In the genomic region with DNA sequence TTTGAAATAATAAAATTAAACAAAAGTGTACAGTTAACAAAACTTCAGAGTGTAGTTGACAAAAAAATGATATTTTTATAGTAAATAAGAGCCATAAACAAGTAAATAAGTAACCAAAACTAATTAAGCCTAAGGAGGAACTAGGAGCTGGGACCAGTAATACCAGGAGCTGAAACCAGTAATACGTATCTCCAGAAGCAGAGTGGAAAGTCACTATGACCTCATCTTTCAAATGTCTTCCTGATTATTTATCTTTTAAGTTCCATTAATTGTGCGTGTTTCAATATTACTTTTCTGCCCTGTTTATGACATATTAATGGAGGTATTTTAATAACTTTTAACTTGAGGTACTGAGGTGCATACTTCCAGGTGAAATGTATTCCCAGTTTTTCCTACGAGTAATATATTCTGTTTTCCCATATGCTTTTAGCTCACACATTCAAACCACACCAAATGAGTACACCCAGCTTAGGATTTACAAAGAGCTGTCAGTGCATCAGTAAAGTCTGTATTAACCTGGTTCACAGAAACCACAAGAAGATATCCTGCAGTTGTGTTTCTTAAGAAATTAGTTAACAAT, we compare ENCODE assay signal across 16 cellular contexts.
DNase-seq lines count a peak whose midpoint lies in the region; ATAC-seq, FAIRE-seq and TF ChIP-seq lines count a peak whose summit lies in the region.
"Had no signal": no experiment of that assay in that cellular context is flagged by ENCODE, and none has a peak within 500 bp of the region (broad histone marks: within the 10 kb centered on the region; RNA-seq: fewer than 3 reads in every experiment).

No MANE protein-coding gene starts in this region.

- H2BK5ac ChIP-seq in IMR-90 (ENCODE audit: low read depth, low read length, poor library complexity, severe bottlenecking) = no peak overlapping the region

- H2BK15ac ChIP-seq in IMR-90 (ENCODE audit: low read depth, low read length) = no peak overlapping the region

- H3K9me3 ChIP-seq in IMR-90 (ENCODE audit: control insufficient read depth, insufficient read depth, low read length) (no peaks in the 10 kb centered on the region), small intestine (ENCODE audit: control insufficient read depth, low read depth) (no peaks in the 10 kb centered on the region)

- H3K36me3 ChIP-seq in IMR-90 (ENCODE audit: control insufficient read depth, insufficient read depth, low read length) (no peaks in the 10 kb centered on the region; the same call in 1 of the 2 replicates), small intestine (ENCODE audit: control insufficient read depth in 2 of 2, insufficient read depth in 2 of 2, low read length in 2 of 2) (no peaks in the 10 kb centered on the region)

- no peak overlapping the region for H3K56ac ChIP-seq in IMR-90 (ENCODE audit: extremely low read depth, insufficient read depth, low read length)

- H3K9me1 ChIP-seq in IMR-90 (ENCODE audit: insufficient read depth, low read length) = no peaks in the 10 kb centered on the region

- WGBS in IMR-90 (ENCODE audit: extremely low coverage in 2 of 2, insufficient read length in 1 of 2), 2 experiments = no CpG with 5 or more reads among the region's 3 CpGs
- 86 to 88% (median 88%) methylated on average over 3 of the region's 3 CpGs for WGBS in small intestine, 3 donors

- peak; percentile 5 for DNase-seq in GM10248 (ENCODE audit: extremely low spot score)
- peak; percentile 50 for DNase-seq in IMR-90
- peak; percentile 61 for DNase-seq in iris pigment epithelial cell (ENCODE audit: low read depth)
- DNase-seq in small intestine = no peak
- no peak for DNase-seq in DMS53 (lab: John Stamatoyannopoulos, UW)
- no peak for DNase-seq in MV-4-11 (lab: John Stamatoyannopoulos, UW)
- no peak for DNase-seq in LoVo (ENCODE audit: low spot score)
- DNase-seq in NCI-H2196 treated with DMSO at 0.1 percent for 48 hours (lab: John Stamatoyannopoulos, UW; ENCODE audit: unreplicated experiment) = no peak
- DNase-seq: CD8-positive, alpha-beta T cell; COR-L47; HCEC 1CT; HFFc6 had no signal

- dilution Hi-C loops in IMR-90 (cut with HindIII; ENCODE audit: low sequenced_read_pairs, unreplicated experiment) = no loop called here

- in situ Hi-C loops in IMR-90 (cut with MboI; ENCODE audit: low sequenced_read_pairs) = loop anchor here (10.0 kb wide), 1 partner anchor 171 kb away; no protein-coding TSS in a partner anchor

- H3K18ac ChIP-seq in IMR-90 (ENCODE audit: low read depth, low read length) = no peak overlapping the region

- BruUV-seq in IMR-90 (replicated peaks; lab: Mats Ljungman, UMichigan) = no TSS peak

- TF ChIP-seq CTCF in GM10248 (IDR thresholded peaks at IDR 0.05; ENCODE audit: control extremely low read depth, extremely low read depth, low read depth, missing control alignments) (no peak), IMR-90 (conservative IDR thresholded peaks at IDR 0.05; ENCODE audit: low read depth, low read length) (no peak)

- CTCF ChIA-PET in GM10248 (lab: Yijun Ruan, JAX) (interaction anchor here (1.6 kb wide), 1 partner anchor 13 kb away, joined by 5 read pairs; no protein-coding TSS in a partner anchor), IMR-90 (lab: Yijun Ruan, JAX) (no interaction called here)

- no peak overlapping the region for H3K14ac ChIP-seq in IMR-90 (replicated peaks; ENCODE audit: low read depth, low read length)

- no peak overlapping the region for H3K9ac ChIP-seq in IMR-90 (ENCODE audit: low read depth, low read length)
- H3K9ac ChIP-seq: KMS-11 had no signal

- POLR2A ChIA-PET in GM10248 (lab: Yijun Ruan, JAX) = no interaction called here
- POLR2A ChIA-PET in IMR-90 (lab: Charles Lee; ENCODE audit: unreplicated experiment) = no interaction called here

- H3K27ac ChIP-seq in IMR-90 (ENCODE audit: insufficient read depth, low read length) (no peak overlapping the region), small intestine (ENCODE audit: low read depth in 1 of 2, low read length in 1 of 2) (no peak overlapping the region)
- H3K27ac ChIP-seq: KMS-11 had no signal

- H3K23ac ChIP-seq in IMR-90 (ENCODE audit: low read depth, low read length) = no peak overlapping the region

- no peak overlapping the region for H2AK9ac ChIP-seq in IMR-90 (replicated peaks; ENCODE audit: low read depth, low read length, poor library complexity)

- intact Hi-C loops in IMR-90 (cut with micrococcal nuclease) = loop anchor here (5.0 kb wide), 1 partner anchor 389 kb away; a partner anchor contains a TSS

- ATAC-seq in IMR-90 (ENCODE audit: low read depth) = no peak
- ATAC-seq: CD8-positive, alpha-beta T cell had no signal

- no peak overlapping the region for H2AK5ac ChIP-seq in IMR-90 (ENCODE audit: low read depth, low read length)

- no peaks in the 10 kb centered on the region for H4K20me1 ChIP-seq in IMR-90 (ENCODE audit: insufficient read depth, low read length)

- H3K4ac ChIP-seq in IMR-90 (ENCODE audit: low read depth, low read length) = no peak overlapping the region

- H4K91ac ChIP-seq in IMR-90 (ENCODE audit: insufficient read depth, low read depth, low read length) = no peak overlapping the region

- TF ChIP-seq POLR2A in IMR-90 (IDR thresholded peaks at IDR 0.05; ENCODE audit: low read depth, low read length) = no peak

- no peak overlapping the region for H4K5ac ChIP-seq in IMR-90 (ENCODE audit: low read depth, low read length)

- H2BK20ac ChIP-seq in IMR-90 (ENCODE audit: low read depth, low read length) = no peak overlapping the region

- FAIRE-seq in small intestine (lab: Jason Lieb, UNC) = peak; percentile 33
- FAIRE-seq: D721Med, GM18507, GM19239 had no signal

- no peaks in the 10 kb centered on the region for H3K79me1 ChIP-seq in IMR-90 (ENCODE audit: low read depth in 1 of 2, low read length in 2 of 2)

- H3K27me3 ChIP-seq in IMR-90 (ENCODE audit: control insufficient read depth, insufficient read depth, low read length) (no peaks in the 10 kb centered on the region), small intestine (ENCODE audit: control insufficient read depth in 2 of 2, insufficient read depth in 2 of 2, low read length in 2 of 2) (no peaks in the 10 kb centered on the region)

- TF ChIP-seq RAD21 in IMR-90 (IDR thresholded peaks at IDR 0.05; ENCODE audit: low read length) = no peak

- H2BK120ac ChIP-seq in IMR-90 (ENCODE audit: low read depth, low read length) = no peak overlapping the region

- no peak overlapping the region for H3K4me2 ChIP-seq in IMR-90 (ENCODE audit: low read depth, low read length)
- H3K4me2 ChIP-seq: KMS-11 had no signal

- H2AFZ ChIP-seq in IMR-90 (replicated peaks; ENCODE audit: low read length, poor library complexity) = no peak overlapping the region

- H4K8ac ChIP-seq in IMR-90 (ENCODE audit: low read depth in 2 of 2, low read length in 2 of 2) = no peak overlapping the region

- peaks cover 9% of the 10 kb centered on the region for H3K4me1 ChIP-seq in IMR-90 (ENCODE audit: control insufficient read depth, insufficient read depth, low read length)
- H3K4me1 ChIP-seq in small intestine (ENCODE audit: control insufficient read depth in 2 of 2, insufficient read depth in 1 of 2, low read depth in 1 of 2, low read length in 1 of 2) = no peaks in the 10 kb centered on the region

- no peak overlapping the region for H3K4me3 ChIP-seq in IMR-90 (ENCODE audit: insufficient read depth, low read depth, low read length)
- no peak overlapping the region for H3K4me3 ChIP-seq in small intestine (ENCODE audit: low read depth in 1 of 2, low read length in 2 of 2)

TF ChIP-seq in IMR-90, 13 proteins besides CTCF, POLR2A, EP300 and RAD21:
- no peak for TF ChIP-seq NFE2L2 (IDR thresholded peaks at IDR 0.05; ENCODE audit: low read depth, low read length)
- no peak for TF ChIP-seq CHD1 (IDR thresholded peaks at IDR 0.05; ENCODE audit: low read depth, low read length)
- no peak for TF ChIP-seq SMC3 (IDR thresholded peaks at IDR 0.05; ENCODE audit: low read depth, low read length)
- no peak for TF ChIP-seq MAFK (IDR thresholded peaks at IDR 0.05; ENCODE audit: low read depth, low read length)
- TF ChIP-seq RFX5 (IDR thresholded peaks at IDR 0.05; ENCODE audit: low read depth, low read length) = no peak
- TF ChIP-seq, protein P1, sequence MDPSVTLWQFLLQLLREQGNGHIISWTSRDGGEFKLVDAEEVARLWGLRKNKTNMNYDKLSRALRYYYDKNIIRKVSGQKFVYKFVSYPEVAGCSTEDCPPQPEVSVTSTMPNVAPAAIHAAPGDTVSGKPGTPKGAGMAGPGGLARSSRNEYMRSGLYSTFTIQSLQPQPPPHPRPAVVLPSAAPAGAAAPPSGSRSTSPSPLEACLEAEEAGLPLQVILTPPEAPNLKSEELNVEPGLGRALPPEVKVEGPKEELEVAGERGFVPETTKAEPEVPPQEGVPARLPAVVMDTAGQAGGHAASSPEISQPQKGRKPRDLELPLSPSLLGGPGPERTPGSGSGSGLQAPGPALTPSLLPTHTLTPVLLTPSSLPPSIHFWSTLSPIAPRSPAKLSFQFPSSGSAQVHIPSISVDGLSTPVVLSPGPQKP (IDR thresholded peaks at IDR 0.05; ENCODE audit: borderline replicate concordance, low read depth, low read length) = no peak
- TF ChIP-seq BHLHE40 (IDR thresholded peaks at IDR 0.05; ENCODE audit: low read depth, low read length) = no peak
- TF ChIP-seq, protein P2, sequence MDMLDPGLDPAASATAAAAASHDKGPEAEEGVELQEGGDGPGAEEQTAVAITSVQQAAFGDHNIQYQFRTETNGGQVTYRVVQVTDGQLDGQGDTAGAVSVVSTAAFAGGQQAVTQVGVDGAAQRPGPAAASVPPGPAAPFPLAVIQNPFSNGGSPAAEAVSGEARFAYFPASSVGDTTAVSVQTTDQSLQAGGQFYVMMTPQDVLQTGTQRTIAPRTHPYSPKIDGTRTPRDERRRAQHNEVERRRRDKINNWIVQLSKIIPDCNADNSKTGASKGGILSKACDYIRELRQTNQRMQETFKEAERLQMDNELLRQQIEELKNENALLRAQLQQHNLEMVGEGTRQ (IDR thresholded peaks at IDR 0.05; ENCODE audit: low read depth, low read length) = no peak
- TF ChIP-seq MXI1 (IDR thresholded peaks at IDR 0.05; ENCODE audit: borderline replicate concordance, low read depth, low read length) = no peak
- TF ChIP-seq RCOR1 (IDR thresholded peaks at IDR 0.05; ENCODE audit: insufficient replicate concordance, low read length) = no peak
- TF ChIP-seq CEBPB (IDR thresholded peaks at IDR 0.05; ENCODE audit: low read depth, low read length) = no peak
- TF ChIP-seq FOS (IDR thresholded peaks at IDR 0.05; ENCODE audit: low read depth, low read length) = no peak
- no peak for TF ChIP-seq MAZ (IDR thresholded peaks at IDR 0.05; ENCODE audit: borderline replicate concordance, low read depth, low read length)

Comparison
In these comparisons a context has a peak if more than half of its experiments do, and no peak if none do; other contexts are left out.
1. DNase-seq: peak in GM10248 (single experiment), IMR-90 (single experiment) and iris pigment epithelial cell (single experiment); none in small intestine (single experiment), DMS53 (single experiment), MV-4-11 (single experiment), LoVo (single experiment) and NCI-H2196 treated with DMSO at 0.1 percent for 48 hours (single experiment).